18 cellular contexts compared by ENCODE assay signal in genomic region chr17:46126840-46127239, GRCh38.
DNase-seq lines count a peak whose midpoint lies in the region; ATAC-seq lines count a peak whose summit lies in the region.
"Had no signal": no experiment of that assay in that cellular context is flagged by ENCODE, and none has a peak within 500 bp of the region (broad histone marks: within the 10 kb centered on the region; RNA-seq: fewer than 3 reads in every experiment).

No MANE protein-coding gene starts in this region.

- no peaks in the 10 kb centered on the region for H3K9me2 ChIP-seq in Karpas-422 (replicated peaks; ENCODE audit: insufficient read depth, low read length)

- no peak overlapping the region for H3K4me3 Mint-ChIP-seq in activated naive CD8-positive, alpha-beta T cell
- no peak overlapping the region for H3K4me3 Mint-ChIP-seq in activated naive CD8-positive, alpha-beta T cell treated with anti-CD3 and anti-CD28 coated beads for 36 hours
- peak overlapping the region in 1 of 2 donors; percentile 45 for H3K4me3 Mint-ChIP-seq in effector memory CD8-positive, alpha-beta T cell

- no peak overlapping the region for H2AFZ ChIP-seq in Karpas-422 (ENCODE audit: low read length)

- H3K9ac ChIP-seq in Karpas-422 (ENCODE audit: low read length) = no peak overlapping the region
- H3K9ac ChIP-seq: BLaER1 had no signal

- peaks cover 99% of the 10 kb centered on the region for H3K79me2 ChIP-seq in Karpas-422 (ENCODE audit: low read length)

- H3K4me3 ChIP-seq in Karpas-422 (ENCODE audit: low read length) = no peak overlapping the region
- H3K4me3 ChIP-seq: A549, BLaER1 had no signal

- peaks cover 14% of the 10 kb centered on the region for H3K36me3 Mint-ChIP-seq in activated naive CD8-positive, alpha-beta T cell
- peaks cover 44% of the 10 kb centered on the region for H3K36me3 Mint-ChIP-seq in activated naive CD8-positive, alpha-beta T cell treated with anti-CD3 and anti-CD28 coated beads for 36 hours
- H3K36me3 Mint-ChIP-seq in effector memory CD8-positive, alpha-beta T cell (ENCODE audit: insufficient read depth) = peaks cover 9% of the 10 kb centered on the region

- H3K9me3 Mint-ChIP-seq in activated naive CD8-positive, alpha-beta T cell (ENCODE audit: low read depth) = no peaks in the 10 kb centered on the region
- peaks cover 1% of the 10 kb centered on the region for H3K9me3 Mint-ChIP-seq in activated naive CD8-positive, alpha-beta T cell treated with anti-CD3 and anti-CD28 coated beads for 36 hours
- no peaks in the 10 kb centered on the region for H3K9me3 Mint-ChIP-seq in effector memory CD8-positive, alpha-beta T cell
- H3K9me3 Mint-ChIP-seq: CD8-positive, alpha-beta memory T cell had no signal

- ATAC-seq in effector memory CD8-positive, alpha-beta T cell (replicated peaks) = no peak
- ATAC-seq: A549 had no signal

- in situ Hi-C loops in ACHN (cut with HindIII; ENCODE audit: low pct_ligation_motif_present, low pct_unique_long_range_greater_than_20kb, low sequenced_read_pairs) = no loop called here

- H3K9me3 ChIP-seq in Karpas-422 (ENCODE audit: low read length) = no peaks in the 10 kb centered on the region
- H3K9me3 ChIP-seq: A549, BLaER1 had no signal

- no peaks in the 10 kb centered on the region for H3K27me3 Mint-ChIP-seq in activated naive CD8-positive, alpha-beta T cell
- H3K27me3 Mint-ChIP-seq in activated naive CD8-positive, alpha-beta T cell treated with anti-CD3 and anti-CD28 coated beads for 36 hours = no peaks in the 10 kb centered on the region
- no peaks in the 10 kb centered on the region for H3K27me3 Mint-ChIP-seq in effector memory CD8-positive, alpha-beta T cell
- H3K27me3 Mint-ChIP-seq: CD8-positive, alpha-beta memory T cell had no signal

- peak overlapping the region; percentile 85 for H3K27ac ChIP-seq in Karpas-422 (ENCODE audit: low read length)
- H3K27ac ChIP-seq: A549, BLaER1, HL-60 had no signal

- H3K27me3 ChIP-seq in Karpas-422 (ENCODE audit: low read length) = no peaks in the 10 kb centered on the region
- H3K27me3 ChIP-seq: BLaER1 had no signal

- H3K4me1 Mint-ChIP-seq in activated naive CD8-positive, alpha-beta T cell (ENCODE audit: low read depth) = peaks cover 92% of the 10 kb centered on the region
- H3K4me1 Mint-ChIP-seq in activated naive CD8-positive, alpha-beta T cell treated with anti-CD3 and anti-CD28 coated beads for 36 hours = peaks cover 76% of the 10 kb centered on the region
- peaks cover 52 to 88% of the 10 kb centered on the region in 2 donors for H3K4me1 Mint-ChIP-seq in effector memory CD8-positive, alpha-beta T cell (ENCODE audit: low read depth in 2 of 2)

- H3K4me2 ChIP-seq in Karpas-422 (ENCODE audit: low read depth, low read length, poor library complexity, severe bottlenecking) = no peak overlapping the region
- H3K4me2 ChIP-seq: A549, BLaER1 had no signal

- H4K20me1 ChIP-seq in Karpas-422 (ENCODE audit: insufficient read depth, low read depth, low read length) = peaks cover 53% of the 10 kb centered on the region

- H3K4me1 ChIP-seq in Karpas-422 (ENCODE audit: low read length) = peaks cover 87% of the 10 kb centered on the region

- peak overlapping the region; percentile 13 for H3K27ac Mint-ChIP-seq in activated naive CD8-positive, alpha-beta T cell
- H3K27ac Mint-ChIP-seq in activated naive CD8-positive, alpha-beta T cell treated with anti-CD3 and anti-CD28 coated beads for 36 hours = no peak overlapping the region
- H3K27ac Mint-ChIP-seq in effector memory CD8-positive, alpha-beta T cell = peak overlapping the region; percentile 42 to 69

- no peak for DNase-seq in activated naive CD8-positive, alpha-beta T cell treated with anti-CD3 and anti-CD28 coated beads for 36 hours
- DNase-seq in Karpas-422 (no peak), RPMI8226 (no peak), ACHN (no peak)
- no peak for DNase-seq in effector memory CD8-positive, alpha-beta T cell
- no peak for DNase-seq in activated CD4-positive, CD25-positive, alpha-beta regulatory T cell treated with anti-CD3 and anti-CD28 coated beads, Interleukin-2, amount 50 U/mL, for 72 hours
- DNase-seq: CD8-positive, alpha-beta memory T cell; DMS 273 treated with DMSO at 0.1 percent for 48 hours; DND-41; H7; NCI-H1417 treated with DMSO at 0.1 percent for 48 hours; NCI-H1930; NCI-H226; Right ventricle myocardium superior had no signal

- no peaks in the 10 kb centered on the region; the same call in 1 of the 2 replicates for H3K36me3 ChIP-seq in Karpas-422 (ENCODE audit: insufficient read depth, low read length)
